23 cellular contexts compared by ENCODE assay signal in genomic region chr1:152995838-152996237, GRCh38. TPM values are rescaled to one million over a fixed set of nuclear protein-coding genes. Genes with fewer than 3 reads are reported as not detected.
"Had no signal": no experiment of that assay in that cellular context is flagged by ENCODE, and none has a peak within 500 bp of the region (broad histone marks: within the 10 kb centered on the region; RNA-seq: fewer than 3 reads in every experiment).

No MANE protein-coding gene starts in this region.

- H3K36me3 ChIP-seq: MG63 had no signal

- H3K4me3 ChIP-seq: MG63 had no signal

- H3K9me3 ChIP-seq: MG63, SK-N-SH had no signal

- FAIRE-seq: RCC 7860 had no signal

- H3K4me2 ChIP-seq: SK-N-SH had no signal

- DNase-seq: Karpas-422, KG1, MG63, NCI-H1092, NCI-H1105 treated with DMSO at 0.1 percent for 48 hours, NCI-H1417 treated with DMSO at 0.1 percent for 48 hours, NCI-H146, NCI-H1694 treated with DMSO at 0.1 percent for 48 hours, NCI-H1930, NCI-H2081, NCI-H2107, NCI-H2227 treated with DMSO at 0.1 percent for 48 hours, NCI-H524, NCI-H526 treated with DMSO at 0.1 percent for 48 hours, NCI-H774, Right ventricle myocardium superior, RPMI8226, SK-N-SH, SW 1271 had no signal

RNA-seq across cellular contexts. Expression of gene SPRR3, which starts 5.7 kb away (rescaled TPM):
- total RNA-seq: HT1080, NCI-H460, Right ventricle myocardium superior, SK-MEL-5 had no signal
- polyA plus RNA-seq: SK-N-SH had no signal

RNA-seq across cellular contexts. Expression of gene SPRR1A, which starts 12.0 kb away (rescaled TPM):
- total RNA-seq: HT1080, NCI-H460, Right ventricle myocardium superior, SK-MEL-5 had no signal
- polyA plus RNA-seq: SK-N-SH had no signal

RNA-seq across cellular contexts. Expression of gene SPRR4, which starts 25.4 kb away (rescaled TPM):
- total RNA-seq: HT1080, NCI-H460, Right ventricle myocardium superior, SK-MEL-5 had no signal
- polyA plus RNA-seq: SK-N-SH had no signal

RNA-seq across cellular contexts. Expression of gene SPRR1B, which starts 35.2 kb away (rescaled TPM):
- total RNA-seq: HT1080, NCI-H460, Right ventricle myocardium superior, SK-MEL-5 had no signal
- polyA plus RNA-seq: SK-N-SH had no signal

RNA-seq across cellular contexts. Expression of gene SPRR2D, which starts 45.1 kb away (rescaled TPM):
- total RNA-seq: NCI-H460, Right ventricle myocardium superior had no signal
- polyA plus RNA-seq: SK-N-SH had no signal
